ENCODE assay signal across 1 cellular context in genomic region chr19:39445258-39446071, GRCh38.
TF ChIP-seq lines count a peak whose summit lies in the region.

TSS of gene SUPT5H (plus strand) at chr19:39445582. CDS start at chr19:39445891, 309 bp downstream.

TF ChIP-seq in GM12878, 131 proteins besides CTCF, POLR2A, EP300 and RAD21 (continued from another document and continues in another):
- TF ChIP-seq NKRF (conservative IDR thresholded peaks at IDR 0.05) (peak; percentile 72), RELA (IDR thresholded peaks at IDR 0.05; ENCODE audit: borderline replicate concordance, partially characterized antibody) (peak; percentile 17), NFXL1 (IDR thresholded peaks at IDR 0.05; ENCODE audit: borderline replicate concordance) (no peak), TCF7 (IDR thresholded peaks at IDR 0.05; ENCODE audit: borderline replicate concordance) (no peak), CREM (IDR thresholded peaks at IDR 0.05; ENCODE audit: low read depth) (peak; percentile 96), SP1 (IDR thresholded peaks at IDR 0.05; ENCODE audit: low read depth, low read length) (peak; percentile 69), IRF4 (IDR thresholded peaks at IDR 0.05; ENCODE audit: low read depth, low read length) (0 out of 2 replicates have a peak, but pooled peaks have one; percentile 30), BCLAF1 (IDR thresholded peaks at IDR 0.05) (no peak), MEF2A (IDR thresholded peaks at IDR 0.05; ENCODE audit: insufficient read depth, low read depth, low read length) (peak; percentile 58; the same call in 1 of the 2 replicates), NRF1 (conservative IDR thresholded peaks at IDR 0.05; ENCODE audit: low read depth, low read length) (no peak), ZNF24 (IDR thresholded peaks at IDR 0.05) (no peak), CHD2 (IDR thresholded peaks at IDR 0.05; ENCODE audit: borderline replicate concordance, low read depth, low read length) (peak; percentile 100), HSF1 (IDR thresholded peaks at IDR 0.05; ENCODE audit: low read depth, low read length) (no peak), ZNF592 (IDR thresholded peaks at IDR 0.05) (peak; percentile 100), EZH2 (IDR thresholded peaks at IDR 0.05; ENCODE audit: borderline replicate concordance, control insufficient read depth, low read depth, low read length) (no peak), HDGF (IDR thresholded peaks at IDR 0.05) (0 out of 2 replicates have a peak, but pooled peaks have one; percentile 73), EGR1 (IDR thresholded peaks at IDR 0.05; ENCODE audit: borderline replicate concordance in 1 of 2, low read depth in 2 of 2, low read length in 2 of 2) (peak in 1 of 2 experiments; percentile 73; a peak in 2 of 3 replicates), MYB (IDR thresholded peaks at IDR 0.05; ENCODE audit: borderline replicate concordance, low read depth, low read length) (no peak), POLR2AphosphoS2 (IDR thresholded peaks at IDR 0.05; ENCODE audit: low read depth, low read length) (peak; percentile 57; the same call in 1 of the 2 replicates), IKZF1 (conservative IDR thresholded peaks at IDR 0.05) (peak; percentile 83), SPI1 (IDR thresholded peaks at IDR 0.05; ENCODE audit: borderline replicate concordance, insufficient read depth, low read depth, low read length) (no peak; the same call in 1 of the 2 replicates), PAX5 (IDR thresholded peaks at IDR 0.05; ENCODE audit: borderline replicate concordance, low read depth, low read length) (peak; percentile 57; the same call in 1 of the 2 replicates), TCF12 (IDR thresholded peaks at IDR 0.05; ENCODE audit: low read depth, low read length) (peak; percentile 96), SIN3A (IDR thresholded peaks at IDR 0.05; ENCODE audit: low read depth, low read length) (peak; percentile 89), IKZF2 (IDR thresholded peaks at IDR 0.05) (peak in 1 of 2 experiments; percentile 34; a peak in 1 of 4 replicates), ATF7 (IDR thresholded peaks at IDR 0.05; ENCODE audit: low read depth) (0 out of 2 replicates have a peak, but pooled peaks have one; percentile 15), ZSCAN29 (IDR thresholded peaks at IDR 0.05) (no peak), SMAD5 (IDR thresholded peaks at IDR 0.05; ENCODE audit: low read depth) (peak; percentile 79), ESRRA (IDR thresholded peaks at IDR 0.05; ENCODE audit: low read length) (0 out of 2 replicates have a peak, but pooled peaks have one; percentile 69), BRCA1 (IDR thresholded peaks at IDR 0.05; ENCODE audit: low read depth, low read length) (peak; percentile 97), RAD51 (IDR thresholded peaks at IDR 0.05) (peak; percentile 21; the same call in 1 of the 2 replicates), USF1 (IDR thresholded peaks at IDR 0.05; ENCODE audit: borderline replicate concordance, extremely low read length, insufficient read depth, low read depth, low read length) (no peak), ATF3 (IDR thresholded peaks at IDR 0.05; ENCODE audit: borderline replicate concordance, extremely low read depth, low read depth, low read length) (no peak), SRF (IDR thresholded peaks at IDR 0.05; ENCODE audit: low read depth in 2 of 2, low read length in 2 of 2) (peak; percentile 56 to 65; a peak in 2 of 4 replicates), SMARCA5 (IDR thresholded peaks at IDR 0.05) (peak; percentile 69; the same call in 1 of the 2 replicates), DPF2 (IDR thresholded peaks at IDR 0.05) (peak; percentile 80; the same call in 1 of the 2 replicates), TARDBP (IDR thresholded peaks at IDR 0.05; ENCODE audit: borderline replicate concordance) (peak; percentile 70), YBX1 (IDR thresholded peaks at IDR 0.05) (no peak), REST (IDR thresholded peaks at IDR 0.05; ENCODE audit: low read depth, low read length) (no peak), ETV6 (conservative IDR thresholded peaks at IDR 0.05 in 1 of 2, IDR thresholded peaks at IDR 0.05 in 1 of 2; ENCODE audit: borderline replicate concordance in 1 of 2, low read depth in 1 of 2) (peak in 1 of 2 experiments; percentile 70; a peak in 1 of 4 replicates), E4F1 (IDR thresholded peaks at IDR 0.05; ENCODE audit: borderline replicate concordance, partially characterized antibody) (peak; percentile 94), GABPA (IDR thresholded peaks at IDR 0.05; ENCODE audit: low read depth) (peak; percentile 86), MEF2B (IDR thresholded peaks at IDR 0.05; ENCODE audit: partially characterized antibody, poor library complexity, severe bottlenecking) (no peak), BACH1 (IDR thresholded peaks at IDR 0.05; ENCODE audit: borderline replicate concordance) (peak; percentile 56; the same call in 1 of the 2 replicates), RBBP5 (conservative IDR thresholded peaks at IDR 0.05) (no peak), BMI1 (IDR thresholded peaks at IDR 0.05; ENCODE audit: borderline replicate concordance) (no peak), CHD1 (IDR thresholded peaks at IDR 0.05; ENCODE audit: low read depth, low read length) (no peak), FOXK2 (IDR thresholded peaks at IDR 0.05) (no peak; the same call in 1 of the 2 replicates), KLF5 (IDR thresholded peaks at IDR 0.05; ENCODE audit: partially characterized antibody) (no peak)
